Comparison of ENCODE assay signal across 17 cellular contexts in genomic region chr10:43336061-43336460, GRCh38. TPM values are rescaled to one million over a fixed set of nuclear protein-coding genes. Genes with fewer than 3 reads are reported as not detected.
DNase-seq lines count a peak whose midpoint lies in the region; ATAC-seq, FAIRE-seq and TF ChIP-seq lines count a peak whose summit lies in the region.
"Had no signal": no experiment of that assay in that cellular context is flagged by ENCODE, and none has a peak within 500 bp of the region (broad histone marks: within the 10 kb centered on the region; RNA-seq: fewer than 3 reads in every experiment).

No MANE protein-coding gene starts in this region.

- 75% methylated on average over 3 of the region's 3 CpGs for WGBS in A549 (ENCODE audit: missing lambda C conversion rate)
- WGBS in H9 (ENCODE audit: extremely low coverage, insufficient read length, low lambda C conversion rate), result no CpG with 5 or more reads among the region's 3 CpGs

- peaks cover 15% of the 10 kb centered on the region for H3K27me3 Mint-ChIP-seq in H9 (ENCODE audit: low read depth)

- no peak for TF ChIP-seq POLR2A in A549 (IDR thresholded peaks at IDR 0.05; ENCODE audit: low read length)

- no peak overlapping the region for H2BK120ac ChIP-seq in H9 (ENCODE audit: low read depth, low read length, poor library complexity, severe bottlenecking)

- no peaks in the 10 kb centered on the region for H3K36me3 ChIP-seq in left lung
- no peaks in the 10 kb centered on the region for H3K36me3 ChIP-seq in neutrophil
- H3K36me3 ChIP-seq: HAP-1 had no signal

- no peak overlapping the region for H3K14ac ChIP-seq in H9 (ENCODE audit: insufficient read depth, low read length)

- H3K36me3 Mint-ChIP-seq in H9 (ENCODE audit: insufficient read depth in 1 of 3, low read depth in 3 of 3), result no peaks in the 10 kb centered on the region; a peak in 1 of 7 replicates
- H3K36me3 Mint-ChIP-seq: CD14-positive monocyte; CD8-positive, alpha-beta T cell had no signal

- no peaks in the 10 kb centered on the region for H3K23me2 ChIP-seq in H9 (ENCODE audit: insufficient read length, low read depth, low read length, poor library complexity, severe bottlenecking)

- H4K5ac ChIP-seq in H9 (ENCODE audit: insufficient read length, low read depth, low read length), result no peak overlapping the region

- no peak overlapping the region for H3T11ph ChIP-seq in H9 (ENCODE audit: low read length)

- no peak for TF ChIP-seq CTCF in A549 (IDR thresholded peaks at IDR 0.05)
- no peak for TF ChIP-seq CTCF in H9 (conservative IDR thresholded peaks at IDR 0.05)
- no peak for TF ChIP-seq CTCF in left lung (IDR thresholded peaks at IDR 0.05)
- no peak for TF ChIP-seq CTCF in neutrophil (IDR thresholded peaks at IDR 0.05)

- POLR2A ChIA-PET in A549 (lab: Yijun Ruan, JAX), result interaction anchor here (1.1 kb wide), 1 partner anchor 31 kb away, joined by 3 read pairs; no protein-coding TSS in a partner anchor

- intact Hi-C loops in left lung (cut with DNase I), result no loop called here

- no peaks in the 10 kb centered on the region for H4K20me1 ChIP-seq in H9 (ENCODE audit: control insufficient read depth, insufficient read depth, insufficient read length)

- H3K4me3 Mint-ChIP-seq in H9, result no peak overlapping the region
- H3K4me3 Mint-ChIP-seq: CD14-positive monocyte; CD8-positive, alpha-beta T cell; GM23338 had no signal

- no peak overlapping the region for H2BK20ac ChIP-seq in H9 (ENCODE audit: low read depth, low read length, poor library complexity, severe bottlenecking)

- H2BK12ac ChIP-seq in H9 (ENCODE audit: insufficient read length, low read depth, low read length), result no peak overlapping the region

- H3K9me3 ChIP-seq in A549, result no peaks in the 10 kb centered on the region
- H3K9me3 ChIP-seq in H9 (ENCODE audit: control insufficient read depth, low read depth, low read length), result no peaks in the 10 kb centered on the region
- H3K9me3 ChIP-seq in left lung, result no peaks in the 10 kb centered on the region
- no peaks in the 10 kb centered on the region for H3K9me3 ChIP-seq in neutrophil
- H3K9me3 ChIP-seq: HAP-1 had no signal

- 0 out of 2 replicates have a peak overlapping the region, but pooled peaks have one; percentile 43 for H2BK15ac ChIP-seq in H9 (ENCODE audit: low read depth, low read length)

- H3K27ac ChIP-seq in A549 (peak overlapping the region; percentile 92 to 98), H9 (ENCODE audit: insufficient read length, low read depth, low read length) (no peak overlapping the region), left lung (peak overlapping the region; percentile 54 to 69), neutrophil (peak overlapping the region; percentile 52)
- H3K27ac ChIP-seq: HL-60 had no signal

- no peak overlapping the region for H3K9ac ChIP-seq in H9 (ENCODE audit: extremely low read depth, insufficient read length, low read length)

- H3K4me2 ChIP-seq in A549 (peak overlapping the region; percentile 51; the same call in 2 of the 3 replicates), H9 (ENCODE audit: insufficient read depth, insufficient read length, low read length) (no peak overlapping the region)

- no peak overlapping the region for H2AFZ ChIP-seq in H9 (ENCODE audit: low read length)

- H2BK5ac ChIP-seq in H9 (ENCODE audit: insufficient read length, low read length), result no peak overlapping the region

- no peak for DNase-seq in A549 (ENCODE audit: low read depth in 1 of 2, low spot score in 1 of 2)
- no peak for DNase-seq in H9
- DNase-seq in left lung, result no peak
- no peak for DNase-seq in cerebellum (ENCODE audit: low spot score)
- DNase-seq: CD8-positive, alpha-beta T cell; COR-L47 had no signal

- no peak for TF ChIP-seq EP300 in A549 (IDR thresholded peaks at IDR 0.05)

- H3K27me3 ChIP-seq in H9 (ENCODE audit: insufficient read depth, low read length), result no peaks in the 10 kb centered on the region
- peaks cover 0 to 5% of the 10 kb centered on the region in 2 donors for H3K27me3 ChIP-seq in left lung
- no peaks in the 10 kb centered on the region for H3K27me3 ChIP-seq in neutrophil

- H3K27ac Mint-ChIP-seq in H9, result no peak overlapping the region
- H3K27ac Mint-ChIP-seq: CD8-positive, alpha-beta T cell had no signal

- no peak overlapping the region for H4K8ac ChIP-seq in H9 (replicated peaks; ENCODE audit: insufficient read length, low read depth, low read length)

- no peaks in the 10 kb centered on the region for H3K79me1 ChIP-seq in H9 (ENCODE audit: insufficient read depth, low read depth, low read length, poor library complexity, severe bottlenecking)

- ATAC-seq in A549 (no peak), left lung (peak; percentile 9), HG02678 (IDR thresholded peaks at IDR 0.05; ENCODE audit: unreplicated experiment) (no peak), GM21717 (IDR thresholded peaks at IDR 0.05; ENCODE audit: unreplicated experiment) (no peak)
- ATAC-seq: CD8-positive, alpha-beta T cell; GM23338; K562 had no signal

- H3K9me3 Mint-ChIP-seq in H9, result no peaks in the 10 kb centered on the region; a peak in 1 of 5 replicates
- H3K9me3 Mint-ChIP-seq: CD8-positive, alpha-beta T cell; GM23338 had no signal

- peaks cover 35 to 41% of the 10 kb centered on the region in 2 experiments for H3K4me1 Mint-ChIP-seq in H9

- H3K56ac ChIP-seq in H9 (ENCODE audit: insufficient read length, low read depth, low read length), result no peak overlapping the region

- H3K4ac ChIP-seq in H9 (ENCODE audit: low read depth, low read length), result no peak overlapping the region

- no peak overlapping the region for H2AK5ac ChIP-seq in H9 (ENCODE audit: insufficient read length, low read length)

- H4K91ac ChIP-seq in H9 (ENCODE audit: insufficient read length, low read depth, low read length), result no peak overlapping the region

- no peak overlapping the region for H3K4me3 ChIP-seq in A549
- H3K4me3 ChIP-seq in left lung, result no peak overlapping the region
- H3K4me3 ChIP-seq in neutrophil (ENCODE audit: low read depth in 1 of 2, low read length in 1 of 2), result no peak overlapping the region
- H3K4me3 ChIP-seq: GM23338, HAP-1, K562 had no signal

- H3K4me1 ChIP-seq in A549, result peaks cover 63% of the 10 kb centered on the region
- 0 out of 2 replicates have a peak, but pooled peaks cover 3% of the 10 kb centered on the region for H3K4me1 ChIP-seq in H9 (ENCODE audit: insufficient read depth, low read length)
- peaks cover 0 to 26% of the 10 kb centered on the region in 2 donors for H3K4me1 ChIP-seq in left lung
- peaks cover 44 to 49% of the 10 kb centered on the region in 2 experiments for H3K4me1 ChIP-seq in neutrophil (ENCODE audit: control insufficient read depth in 1 of 2, insufficient read depth in 1 of 2, low read depth in 1 of 2, low read length in 1 of 2)

- no peak for TF ChIP-seq RAD21 in A549 (conservative IDR thresholded peaks at IDR 0.05 in 1 of 2, IDR thresholded peaks at IDR 0.05 in 1 of 2)

- no peak overlapping the region for H3K23ac ChIP-seq in H9 (ENCODE audit: insufficient read length, low read depth, low read length)

- no peak for FAIRE-seq in A549 (lab: Jason Lieb, UNC)
- FAIRE-seq: K562 had no signal

- no peak overlapping the region for H3K18ac ChIP-seq in H9 (ENCODE audit: insufficient read length, low read depth, low read length)

- CTCF ChIA-PET in A549 (lab: Yijun Ruan, JAX), result interaction anchor here (1.5 to 1.7 kb wide), 3 partner anchors 13 to 70 kb away, joined by 4 to 7 read pairs (median 7); no protein-coding TSS in a partner anchor

- H3K79me2 ChIP-seq in H9 (ENCODE audit: insufficient read depth, low read length), result no peaks in the 10 kb centered on the region

TF ChIP-seq in A549, 52 proteins besides CTCF, POLR2A, EP300 and RAD21:
- no peak for TF ChIP-seq JUN (IDR thresholded peaks at IDR 0.05)
- TF ChIP-seq REST (IDR thresholded peaks at IDR 0.05), result no peak
- no peak for TF ChIP-seq CHD4 (IDR thresholded peaks at IDR 0.05; ENCODE audit: borderline replicate concordance)
- no peak for TF ChIP-seq CHD2 (IDR thresholded peaks at IDR 0.05; ENCODE audit: low read length, partially characterized antibody)
- TF ChIP-seq ESRRA (IDR thresholded peaks at IDR 0.05; ENCODE audit: borderline replicate concordance, low read length), result no peak
- TF ChIP-seq HDAC2 (IDR thresholded peaks at IDR 0.05), result no peak
- TF ChIP-seq FOSB (CRISPR knock-in tag; IDR thresholded peaks at IDR 0.05), result no peak

RNA-seq across cellular contexts. Expression of gene FXYD4, which starts 35.4 kb away (rescaled TPM):
- polyA plus RNA-seq in A549 (2011; rRNA removed) (not detected in 2 replicates), A549 (2017; fragmentation: RNase III; extraction: RNeasy Plus Mini Kit Qiagen cat#74134 plus additional on column Dnase treatment) (not detected in 3 replicates)
- polyA plus RNA-seq in A549 (2012; cell fraction: cytosol; rRNA removed), result not detected in 2 replicates
- polyA plus RNA-seq in A549 (2012; cell fraction: nucleus; rRNA removed), result not detected in 2 replicates
- not detected in 2 replicates for polyA minus RNA-seq in A549 (2011; rRNA and poly(A)+ RNA removed)
- total RNA-seq in H9 (2021) (not detected in 2 replicates), left lung (1 to 10 TPM; 1.0 to 6.0 TPM), cerebellum (not detected)
- total RNA-seq: A673; CD8-positive, alpha-beta T cell; Daoy; GM23338; K562 had no signal
- polyA plus RNA-seq: BJ, CD14-positive monocyte, GM23338, K562 had no signal
